In genomic region chr11:110907629-110908028, GRCh38 we compare ENCODE assay signal across 8 cellular contexts.
DNase-seq lines count a peak whose midpoint lies in the region; ATAC-seq lines count a peak whose summit lies in the region.

No MANE protein-coding gene starts in this region.

- peaks cover 16 to 27% of the 10 kb centered on the region in 2 donors for H3K4me1 ChIP-seq in naive thymus-derived CD4-positive, alpha-beta T cell (ENCODE audit: control insufficient read depth in 2 of 2, insufficient read depth in 2 of 2, low read length in 2 of 2)

- H3K27ac Mint-ChIP-seq in naive thymus-derived CD4-positive, alpha-beta T cell, result peak overlapping the region; percentile 69 to 93 (median 82)
- no peak overlapping the region for H3K27ac Mint-ChIP-seq in activated T-helper 2 cell treated with anti-CD3 and anti-CD28 coated beads, Interferon-gamma antibody, Interleukin-2, Interleukin-4, amounts not matched to agents 10 μg/mL and 5 μg/mL and 100 μg/mL, durations not matched to agents 14 hours and 24 hours and 36 hours

- peaks cover 2 to 15% (median 6%) of the 10 kb centered on the region in 11 donors for H3K9me3 Mint-ChIP-seq in naive thymus-derived CD4-positive, alpha-beta T cell
- H3K9me3 Mint-ChIP-seq in activated T-helper 2 cell treated with anti-CD3 and anti-CD28 coated beads, Interferon-gamma antibody, Interleukin-2, Interleukin-4, amounts not matched to agents 10 μg/mL and 5 μg/mL and 100 μg/mL, durations not matched to agents 14 hours and 24 hours and 36 hours, result peaks cover 8% of the 10 kb centered on the region

- peaks cover 18 to 47% (median 33%) of the 10 kb centered on the region in 7 donors for H3K4me1 Mint-ChIP-seq in naive thymus-derived CD4-positive, alpha-beta T cell
- peaks cover 14% of the 10 kb centered on the region for H3K4me1 Mint-ChIP-seq in activated T-helper 2 cell treated with anti-CD3 and anti-CD28 coated beads, Interferon-gamma antibody, Interleukin-2, Interleukin-4, amounts not matched to agents 10 μg/mL and 5 μg/mL and 100 μg/mL, durations not matched to agents 14 hours and 24 hours and 36 hours (ENCODE audit: low read depth)

- no peaks in the 10 kb centered on the region for H3K27me3 ChIP-seq in naive thymus-derived CD4-positive, alpha-beta T cell (ENCODE audit: control insufficient read depth in 2 of 2, insufficient read depth in 2 of 2, low read length in 2 of 2)

- no peaks in the 10 kb centered on the region for H3K9me3 ChIP-seq in naive thymus-derived CD4-positive, alpha-beta T cell (ENCODE audit: control insufficient read depth in 2 of 3, low read length in 3 of 3)

- CTCF ChIA-PET in naive thymus-derived CD4-positive, alpha-beta T cell (lab: Charles Lee), result no interaction called here

- no peak for DNase-seq in activated CD4-positive, CD25-positive, alpha-beta regulatory T cell (lab: John Stamatoyannopoulos, UW)
- DNase-seq in LoVo (ENCODE audit: low spot score) (peak; percentile 42), amniotic epithelial cell (ENCODE audit: low read depth) (peak; percentile 99), cerebellar nuclear complex (lab: John Stamatoyannopoulos, UW) (no peak), middle frontal gyrus (ENCODE audit: extremely low spot score, low spot score) (no peak)
- peak in 6 of 9 donors; percentile 43 to 73 (median 65) for DNase-seq in naive thymus-derived CD4-positive, alpha-beta T cell
- no peak for DNase-seq in activated T-helper 2 cell treated with anti-CD3 and anti-CD28 coated beads, Interferon-gamma antibody, Interleukin-2, Interleukin-4, amounts not matched to agents 10 μg/mL and 5 μg/mL and 100 μg/mL, durations not matched to agents 14 hours and 24 hours and 36 hours (ENCODE audit: low spot score)

- H3K4me3 ChIP-seq in naive thymus-derived CD4-positive, alpha-beta T cell (ENCODE audit: low read length), result no peak overlapping the region

- H3K36me3 Mint-ChIP-seq in naive thymus-derived CD4-positive, alpha-beta T cell, result peaks cover 0 to 7% (median 4%) of the 10 kb centered on the region in 5 donors
- H3K36me3 Mint-ChIP-seq in activated T-helper 2 cell treated with anti-CD3 and anti-CD28 coated beads, Interferon-gamma antibody, Interleukin-2, Interleukin-4, amounts not matched to agents 10 μg/mL and 5 μg/mL and 100 μg/mL, durations not matched to agents 14 hours and 24 hours and 36 hours (ENCODE audit: low read depth), result no peaks in the 10 kb centered on the region

- no peak overlapping the region for H3K27ac ChIP-seq in naive thymus-derived CD4-positive, alpha-beta T cell (ENCODE audit: low read depth, low read length)

- intact Hi-C loops in naive thymus-derived CD4-positive, alpha-beta T cell (cut with micrococcal nuclease), result loop anchor here in 1 of 2 donors (1.0 kb wide), 1 partner anchor 474 kb away; no protein-coding TSS in a partner anchor
- intact Hi-C loops in activated T-helper 2 cell treated with anti-CD3 and anti-CD28 coated beads, Interferon-gamma antibody, Interleukin-2, Interleukin-4, amounts not matched to agents 10 μg/mL and 5 μg/mL and 100 μg/mL, durations not matched to agents 14 hours and 24 hours and 36 hours (cut with micrococcal nuclease), result no loop called here

- peaks cover 0 to 5% (median 0%) of the 10 kb centered on the region in 5 donors for H3K27me3 Mint-ChIP-seq in naive thymus-derived CD4-positive, alpha-beta T cell
- H3K27me3 Mint-ChIP-seq in activated T-helper 2 cell treated with anti-CD3 and anti-CD28 coated beads, Interferon-gamma antibody, Interleukin-2, Interleukin-4, amounts not matched to agents 10 μg/mL and 5 μg/mL and 100 μg/mL, durations not matched to agents 14 hours and 24 hours and 36 hours (ENCODE audit: low read depth), result peaks cover 3% of the 10 kb centered on the region

- no peaks in the 10 kb centered on the region for H3K36me3 ChIP-seq in naive thymus-derived CD4-positive, alpha-beta T cell (ENCODE audit: control insufficient read depth in 2 of 3, insufficient read depth in 3 of 3, low read length in 3 of 3)

- H3K4me3 Mint-ChIP-seq in naive thymus-derived CD4-positive, alpha-beta T cell, result peak overlapping the region; percentile 42 to 76 (median 62)
- H3K4me3 Mint-ChIP-seq in activated T-helper 2 cell treated with anti-CD3 and anti-CD28 coated beads, Interferon-gamma antibody, Interleukin-2, Interleukin-4, amounts not matched to agents 10 μg/mL and 5 μg/mL and 100 μg/mL, durations not matched to agents 14 hours and 24 hours and 36 hours (ENCODE audit: low read depth), result no peak overlapping the region

- POLR2A ChIA-PET in naive thymus-derived CD4-positive, alpha-beta T cell (lab: Charles Lee), result interaction anchor here (0.8 kb wide), 1 partner anchor 477 kb away, joined by 3 read pairs; the partner anchor contains the start of gene FDX1

- ATAC-seq in activated CD4-positive, CD25-positive, alpha-beta regulatory T cell treated with anti-CD3 and anti-CD28 coated beads, Interleukin-2, amount 50 U/mL, for 24 hours, result peak; percentile 33 to 35
- peak; percentile 86 for ATAC-seq in naive thymus-derived CD4-positive, alpha-beta T cell

Comparison
In these comparisons a context has a peak if more than half of its experiments do, and no peak if none do; other contexts are left out.
1. DNase-seq: peak in LoVo (single experiment), amniotic epithelial cell (single experiment) and naive thymus-derived CD4-positive, alpha-beta T cell (6 of 9); none in activated CD4-positive, CD25-positive, alpha-beta regulatory T cell (0 of 4), cerebellar nuclear complex (0 of 2), middle frontal gyrus (single experiment) and activated T-helper 2 cell treated with anti-CD3 and anti-CD28 coated beads, Interferon-gamma antibody, Interleukin-2, Interleukin-4, amounts not matched to agents 10 μg/mL and 5 μg/mL and 100 μg/mL, durations not matched to agents 14 hours and 24 hours and 36 hours (single experiment).